Comparison of ENCODE assay signal across 15 cellular contexts in the genomic region with DNA sequence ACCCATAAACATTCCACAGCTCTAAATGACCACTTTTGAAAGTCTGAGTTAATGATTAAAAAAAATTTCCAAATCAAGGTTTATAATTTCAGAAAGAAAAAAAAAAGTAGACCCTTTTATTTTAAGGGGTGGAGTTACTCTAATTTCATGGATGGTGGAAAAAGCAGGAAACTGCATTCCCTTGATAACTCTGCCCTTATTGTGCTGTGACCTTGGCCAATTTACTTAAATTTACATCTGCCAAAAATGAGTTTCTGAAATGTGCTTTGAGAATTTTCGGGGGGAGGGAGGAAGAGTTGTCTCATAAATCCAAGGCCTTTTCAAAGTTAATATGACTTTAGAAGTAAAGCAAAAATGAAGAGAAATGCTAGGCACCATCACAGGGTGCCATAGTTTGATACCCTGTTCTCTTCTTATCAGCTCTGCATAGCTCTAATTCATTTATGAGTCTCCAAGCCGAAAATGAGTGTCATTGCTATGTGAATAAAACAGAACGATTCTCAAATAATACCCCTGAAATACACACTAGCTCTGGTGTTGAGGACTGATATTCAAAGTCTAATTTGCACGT.
DNase-seq lines count a peak whose midpoint lies in the region; ATAC-seq and TF ChIP-seq lines count a peak whose summit lies in the region.
"Had no signal": no experiment of that assay in that cellular context is flagged by ENCODE, and none has a peak within 500 bp of the region (broad histone marks: within the 10 kb centered on the region; RNA-seq: fewer than 3 reads in every experiment).

No MANE protein-coding gene starts in this region.

- peaks cover 4% of the 10 kb centered on the region for H3K4me1 Mint-ChIP-seq in mesothelial cell of epicardium
- H3K4me1 Mint-ChIP-seq: CD4-positive, alpha-beta memory T cell; H9 had no signal

- no peak overlapping the region for H3K4me3 Mint-ChIP-seq in mesothelial cell of epicardium
- H3K4me3 Mint-ChIP-seq: CD4-positive, alpha-beta memory T cell; H9 had no signal

- peak overlapping the region; percentile 76 for H3K27ac Mint-ChIP-seq in mesothelial cell of epicardium
- H3K27ac Mint-ChIP-seq: CD4-positive, alpha-beta memory T cell; H9 had no signal

- no peak for TF ChIP-seq CTCF in mesothelial cell of epicardium (IDR thresholded peaks at IDR 0.05; ENCODE audit: unreplicated experiment)
- no peak for TF ChIP-seq CTCF in gastrocnemius medialis (IDR thresholded peaks at IDR 0.05 in 4 of 5, conservative IDR thresholded peaks at IDR 0.05 in 1 of 5)

- no peaks in the 10 kb centered on the region for H3K4me1 ChIP-seq in gastrocnemius medialis

- H3K4me3 ChIP-seq in gastrocnemius medialis, result no peak overlapping the region

- no peaks in the 10 kb centered on the region for H3K27me3 ChIP-seq in gastrocnemius medialis
- H3K27me3 ChIP-seq: BE2C had no signal

- peaks cover 3% of the 10 kb centered on the region for H3K9me3 Mint-ChIP-seq in mesothelial cell of epicardium
- H3K9me3 Mint-ChIP-seq: H9 had no signal

- H3K36me3 Mint-ChIP-seq in mesothelial cell of epicardium, result peaks cover 13% of the 10 kb centered on the region
- H3K36me3 Mint-ChIP-seq: CD4-positive, alpha-beta memory T cell had no signal

- DNase-seq in left ventricle myocardium superior, result no peak
- no peak for DNase-seq in cardiac septum (ENCODE audit: low spot score)
- no peak for DNase-seq in mesothelial cell of epicardium (ENCODE audit: low spot score in 2 of 2, unreplicated experiment in 2 of 2)
- DNase-seq in gastrocnemius medialis, result no peak
- DNase-seq in activated T-cell treated with anti-CD3 and anti-CD28 coated beads, Interleukin-2, amount 50 U/mL, for 48 hours, result no peak
- DNase-seq in SHP77 (lab: John Stamatoyannopoulos, UW), result no peak
- DNase-seq: BE2C; CD4-positive, alpha-beta memory T cell; DMS153; DMS79 treated with DMSO at 0.1 percent for 48 hours; EL; GOT3; H9 had no signal

- peak overlapping the region; percentile 25 to 59 (median 36) for H3K27ac ChIP-seq in gastrocnemius medialis
- H3K27ac ChIP-seq: C4-2B had no signal

- ATAC-seq in left ventricle myocardium superior, result peak; percentile 23
- ATAC-seq in gastrocnemius medialis, result no peak
- no peak for ATAC-seq in HG02588 (IDR thresholded peaks at IDR 0.05; ENCODE audit: unreplicated experiment)

- no peaks in the 10 kb centered on the region for H3K36me3 ChIP-seq in gastrocnemius medialis
- H3K36me3 ChIP-seq: BE2C had no signal

- intact Hi-C loops in left ventricle myocardium superior (cut with micrococcal nuclease), result no loop called here
- intact Hi-C loops in cardiac septum (cut with DNase I), result no loop called here
- intact Hi-C loops in gastrocnemius medialis (cut with DNase I; ENCODE audit: low total_unique reads), result no loop called here

- H3K27me3 Mint-ChIP-seq in mesothelial cell of epicardium (ENCODE audit: low read depth), result no peaks in the 10 kb centered on the region
- H3K27me3 Mint-ChIP-seq: CD4-positive, alpha-beta memory T cell had no signal

- in situ Hi-C loops in gastrocnemius medialis (cut with MboI; ENCODE audit: low sequenced_read_pairs in 4 of 4), result no loop called here

- H3K9me3 ChIP-seq in gastrocnemius medialis, result no peaks in the 10 kb centered on the region
- H3K9me3 ChIP-seq: BE2C had no signal

- TF ChIP-seq POLR2A in gastrocnemius medialis (IDR thresholded peaks at IDR 0.05), result no peak
